ENCODE assay signal across 8 cellular contexts in the genomic region with DNA sequence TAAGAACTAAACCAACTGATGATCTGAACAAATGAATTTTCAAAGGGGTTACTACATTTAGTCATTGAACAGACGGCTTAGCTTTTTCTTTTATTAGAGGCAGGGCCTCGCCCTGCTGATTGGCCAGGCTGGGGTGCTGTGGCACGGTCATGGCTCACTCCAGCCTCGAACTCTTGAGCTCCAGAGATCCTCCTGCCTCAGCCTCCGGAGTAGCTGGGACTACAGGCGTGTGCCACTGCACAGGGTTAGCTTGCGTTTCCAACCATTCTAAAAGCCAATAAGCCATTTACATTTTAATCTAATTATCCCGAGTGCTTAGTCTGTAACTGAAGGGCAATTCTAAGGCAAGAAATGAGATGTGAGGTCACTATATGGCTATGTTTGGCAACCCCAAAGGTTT. TPM values are rescaled to one million over a fixed set of nuclear protein-coding genes. Genes with fewer than 3 reads are reported as not detected.
A peak's percentile ranks its signal among the peaks of the same experiment; 100 is the strongest.
DNase-seq lines count a peak whose midpoint lies in the region; ATAC-seq, FAIRE-seq and TF ChIP-seq lines count a peak whose summit lies in the region.

No MANE protein-coding gene starts in this region.

- no peaks in the 10 kb centered on the region for H3K9me3 Mint-ChIP-seq in T-cell

- no peaks in the 10 kb centered on the region; the same call in 1 of the 2 replicates for H3K36me3 ChIP-seq in HAP-1 (replicated peaks)
- no peaks in the 10 kb centered on the region for H3K36me3 ChIP-seq in pancreas

- H3K9me3 ChIP-seq in HAP-1 (no peaks in the 10 kb centered on the region), pancreas (no peaks in the 10 kb centered on the region)

- no peaks in the 10 kb centered on the region for H3K27me3 ChIP-seq in HAP-1 (ENCODE audit: low read depth)
- no peaks in the 10 kb centered on the region for H3K27me3 ChIP-seq in pancreas

- H3K4me3 ChIP-seq in HAP-1 (peak overlapping the region; percentile 82), epithelial cell of esophagus (ENCODE audit: low read length) (peak overlapping the region; percentile 79), pancreas (peak overlapping the region in 3 of 4 donors; percentile 92 to 95 (median 93))

- peaks cover 3% of the 10 kb centered on the region; the same call in 1 of the 2 replicates for H3K4me1 ChIP-seq in HAP-1
- peaks cover 2 to 5% (median 3%) of the 10 kb centered on the region in 3 donors for H3K4me1 ChIP-seq in pancreas

- CTCF ChIA-PET in T-cell (lab: Charles Lee) = interaction anchor here (0.7 to 1.8 kb wide), 9 partner anchors 9 to 105 kb away, joined by 3 to 14 read pairs (median 4); no protein-coding TSS in a partner anchor

- peak overlapping the region; percentile 95 to 99 (median 98) for H3K4me3 Mint-ChIP-seq in T-cell

- in situ Hi-C loops in HAP-1 (cut with MboI; ENCODE audit: low sequenced_read_pairs) = no loop called here

- H3K27ac ChIP-seq in pancreas = peak overlapping the region; percentile 98 to 99 (median 99)

- H3K27ac Mint-ChIP-seq in T-cell = peak overlapping the region; percentile 99 to 100

- peaks cover 3% of the 10 kb centered on the region for H3K36me3 Mint-ChIP-seq in T-cell

- no peak for TF ChIP-seq CTCF in epithelial cell of esophagus (IDR thresholded peaks at IDR 0.05; ENCODE audit: insufficient read depth, low read depth, low read length, missing control alignments)
- no peak for TF ChIP-seq CTCF in pancreas (IDR thresholded peaks at IDR 0.05)
- no peak for TF ChIP-seq CTCF in omental fat pad (IDR thresholded peaks at IDR 0.05)

- ATAC-seq in T-cell (replicated peaks in 1 of 4) (no peak), pancreas (no peak), omental fat pad (ENCODE audit: low FRiP score) (no peak), HG02642 (IDR thresholded peaks at IDR 0.05; ENCODE audit: poor library complexity, unreplicated experiment) (no peak)

- 42 to 46% methylated on average over 8 of the region's 8 CpGs for WGBS in pancreas, 2 donors

- DNase-seq in HAP-1 (ENCODE audit: low spot score in 2 of 2) = no peak
- DNase-seq in T-cell = peak in 1 of 34 experiments; percentile 2
- no peak for DNase-seq in epithelial cell of esophagus (ENCODE audit: low read depth)
- DNase-seq in pancreas = no peak
- DNase-seq in NCI-H128 (lab: John Stamatoyannopoulos, UW; ENCODE audit: unreplicated experiment) = no peak
- DNase-seq in NCI-H2029 treated with DMSO at 0.1 percent for 48 hours (lab: John Stamatoyannopoulos, UW) = no peak
- DNase-seq in omental fat pad (ENCODE audit: low spot score) = no peak

- peaks cover 31 to 35% (median 32%) of the 10 kb centered on the region in 3 donors for H3K4me1 Mint-ChIP-seq in T-cell

- POLR2A ChIA-PET in T-cell (lab: Charles Lee) = interaction anchor here (0.7 to 1.4 kb wide), 6 partner anchors 9 to 185 kb away, joined by 3 to 18 read pairs (median 8); no protein-coding TSS in a partner anchor

- no peak for FAIRE-seq in pancreas (lab: Jason Lieb, UNC)

- H3K27me3 Mint-ChIP-seq in T-cell = peaks cover 0 to 2% of the 10 kb centered on the region in 2 donors

- intact Hi-C loops in pancreas (cut with DNase I) = no loop called here

RNA-seq across cellular contexts. Expression of a gene that starts 1.7 kb away (rescaled TPM):
- total RNA-seq in T-cell (100 to 1,000 TPM in 2 of 5 donors, 10 to 100 TPM in 3; 84.8 to 129 (median 89.6) TPM), pancreas (10 to 100 TPM; 20.7 to 34.7 (median 23.5) TPM), omental fat pad (10 to 100 TPM; 53.9 to 93.6 (median 60.3) TPM)
- polyA plus RNA-seq in pancreas = 10 to 100 TPM; 13.2 to 22.0 TPM
